In genomic region chr2:218982312-218983262, GRCh38 we compare ENCODE assay signal across 13 cellular contexts. TPM values are rescaled to one million over a fixed set of nuclear protein-coding genes. Genes with fewer than 3 reads are reported as not detected.
A peak's percentile ranks its signal among the peaks of the same experiment; 100 is the strongest.
DNase-seq lines count a peak whose midpoint lies in the region; ATAC-seq, FAIRE-seq and TF ChIP-seq lines count a peak whose summit lies in the region.
"Had no signal": no experiment of that assay in that cellular context is flagged by ENCODE, and none has a peak within 500 bp of the region (broad histone marks: within the 10 kb centered on the region; RNA-seq: fewer than 3 reads in every experiment).

No MANE protein-coding gene starts in this region.

- DNase-seq in activated CD8-positive, alpha-beta memory T cell treated with anti-CD3 and anti-CD28 coated beads, Interleukin-2, amount 50 U/mL, for 48 hours: peak; percentile 57
- no peak for DNase-seq in activated CD8-positive, alpha-beta memory T cell treated with anti-CD3 and anti-CD28 coated beads, Interleukin-2, amount 50 U/mL, for 4 hours
- DNase-seq in Peyer's patch (peak in 1 of 3 donors; percentile 43), kidney (peak; percentile 70), SJCRH30 (no peak), NOMO-1 treated with DMSO at 0.1 percent for 48 hours (lab: John Stamatoyannopoulos, UW; ENCODE audit: unreplicated experiment) (no peak)
- no peak for DNase-seq in stimulated activated naive B cell treated with anti-CD40 and anti-IgM and Interleukin-4, amounts not matched to agents 10 μg/mL and 1 μg/mL and 100 μg/mL, for 72 hours
- no peak for DNase-seq in stimulated activated CD4-positive, alpha-beta T cell treated with anti-CD3 and anti-CD28 coated beads, Interleukin-4, amount 100 ng/mL, for 4 hours
- DNase-seq: NK-92 treated with Interleukin-12 subunit alpha and Interleukin-12 subunit beta, amount 100 ng/mL, for 24 hours had no signal

- H3K4me1 ChIP-seq in Peyer's patch: peaks cover 0 to 52% (median 12%) of the 10 kb centered on the region in 4 donors
- H3K4me1 ChIP-seq in kidney (ENCODE audit: control insufficient read depth in 1 of 2, insufficient read depth in 1 of 2, low read depth in 1 of 2, low read length in 2 of 2): peaks cover 4 to 13% of the 10 kb centered on the region in 2 donors
- H3K4me1 ChIP-seq in SJCRH30: no peaks in the 10 kb centered on the region

- no peak for TF ChIP-seq POLR2A in Peyer's patch (IDR thresholded peaks at IDR 0.05)

- intact Hi-C loops in kidney (cut with DNase I): no loop called here

- H3K27ac ChIP-seq in Peyer's patch (no peak overlapping the region), kidney (ENCODE audit: low read depth in 2 of 2, low read length in 2 of 2) (no peak overlapping the region), SJCRH30 (no peak overlapping the region)
- H3K27ac ChIP-seq: BLaER1 treated with 17β-estradiol and CSF1 and Interleukin-3, amounts not matched to agents 10 nM and 100 nM; cardiac muscle cell; uterus; VCaP had no signal

- H3K27me3 ChIP-seq in Peyer's patch (peaks cover 3 to 69% of the 10 kb centered on the region in 2 donors), SJCRH30 (no peaks in the 10 kb centered on the region)

- TF ChIP-seq CTCF in Peyer's patch (IDR thresholded peaks at IDR 0.05) (no peak), kidney (IDR thresholded peaks at IDR 0.05; ENCODE audit: borderline replicate concordance, extremely low read depth, insufficient read depth) (no peak)

- peak overlapping the region; percentile 65 to 66 for H3K4me3 Mint-ChIP-seq in stimulated activated naive B cell treated with anti-CD40 and anti-IgM and Interleukin-4, amounts not matched to agents 10 μg/mL and 1 μg/mL and 100 μg/mL, for 72 hours

- peaks cover 74 to 91% of the 10 kb centered on the region in 2 donors for H3K27me3 Mint-ChIP-seq in stimulated activated naive B cell treated with anti-CD40 and anti-IgM and Interleukin-4, amounts not matched to agents 10 μg/mL and 1 μg/mL and 100 μg/mL, for 72 hours

- no peak overlapping the region for H3K9ac ChIP-seq in kidney (ENCODE audit: low read length in 2 of 2)
- H3K9ac ChIP-seq: BLaER1 treated with 17β-estradiol and CSF1 and Interleukin-3, amounts not matched to agents 10 nM and 100 nM had no signal

- no peak for ATAC-seq in stimulated activated naive B cell treated with anti-CD40 and anti-IgM and Interleukin-4, amounts not matched to agents 10 μg/mL and 1 μg/mL and 100 μg/mL, for 72 hours (replicated peaks)

- H3K4me3 ChIP-seq in Peyer's patch (peak overlapping the region in 3 of 4 donors; percentile 34 to 40 (median 39)), kidney (ENCODE audit: low read length in 2 of 2) (peak overlapping the region in 1 of 2 donors; percentile 21), SJCRH30 (no peak overlapping the region)
- H3K4me3 ChIP-seq: BLaER1 treated with 17β-estradiol and CSF1 and Interleukin-3, amounts not matched to agents 10 nM and 100 nM had no signal

- H3K36me3 ChIP-seq in Peyer's patch: no peaks in the 10 kb centered on the region
- no peaks in the 10 kb centered on the region for H3K36me3 ChIP-seq in kidney (ENCODE audit: control insufficient read depth in 1 of 2, insufficient read depth in 2 of 2, low read length in 2 of 2)
- H3K36me3 ChIP-seq in SJCRH30: no peaks in the 10 kb centered on the region
- H3K36me3 ChIP-seq: BLaER1 treated with 17β-estradiol and CSF1 and Interleukin-3, amounts not matched to agents 10 nM and 100 nM; cardiac muscle cell; uterus had no signal

- H3K9me3 ChIP-seq in Peyer's patch (no peaks in the 10 kb centered on the region), kidney (ENCODE audit: control insufficient read depth in 1 of 2, low read length in 2 of 2) (no peaks in the 10 kb centered on the region), SJCRH30 (replicated peaks) (no peaks in the 10 kb centered on the region)
- H3K9me3 ChIP-seq: uterus had no signal

- no peak for FAIRE-seq in kidney (lab: Jason Lieb, UNC)

- H3K27ac Mint-ChIP-seq in stimulated activated naive B cell treated with anti-CD40 and anti-IgM and Interleukin-4, amounts not matched to agents 10 μg/mL and 1 μg/mL and 100 μg/mL, for 72 hours: peak overlapping the region; percentile 48

- peaks cover 0 to 2% of the 10 kb centered on the region in 2 donors for H3K36me3 Mint-ChIP-seq in stimulated activated naive B cell treated with anti-CD40 and anti-IgM and Interleukin-4, amounts not matched to agents 10 μg/mL and 1 μg/mL and 100 μg/mL, for 72 hours

- H3K4me1 Mint-ChIP-seq in stimulated activated naive B cell treated with anti-CD40 and anti-IgM and Interleukin-4, amounts not matched to agents 10 μg/mL and 1 μg/mL and 100 μg/mL, for 72 hours: peaks cover 28 to 45% of the 10 kb centered on the region in 2 donors

- no peaks in the 10 kb centered on the region for H3K9me3 Mint-ChIP-seq in stimulated activated naive B cell treated with anti-CD40 and anti-IgM and Interleukin-4, amounts not matched to agents 10 μg/mL and 1 μg/mL and 100 μg/mL, for 72 hours

RNA-seq across cellular contexts. Expression of gene FEV, which starts 2.4 kb away (rescaled TPM):
- total RNA-seq in Peyer's patch (1 to 10 TPM in 3 of 4 donors, not detected in 1; 3.2 to 6.7 (median 5.1) TPM), kidney (not detected)
- not detected for polyA plus RNA-seq in kidney (ENCODE audit: insufficient read depth, low read depth, low replicate concordance)
- not detected in 2 replicates for total RNA-seq in SJCRH30 (2014; rRNA removed; shearing (Covaris generic))
- total RNA-seq: cardiac muscle cell, uterus had no signal
- polyA plus RNA-seq: cardiac muscle cell had no signal

RNA-seq across cellular contexts. Expression of gene CRYBA2, which starts 10.6 kb away (rescaled TPM):
- 10 to 100 TPM in 1 of 4 donors, 1 to 10 TPM in 2, not detected in 1; 2.4 to 14.2 (median 9.4) TPM for total RNA-seq in Peyer's patch
- not detected for total RNA-seq in kidney
- polyA plus RNA-seq in kidney (ENCODE audit: insufficient read depth, low read depth, low replicate concordance): not detected
- total RNA-seq in SJCRH30 (2014; rRNA removed; shearing (Covaris generic)): 0.15 TPM in 1 of 2 replicates, not detected in the other
- total RNA-seq: cardiac muscle cell, uterus had no signal
- polyA plus RNA-seq: cardiac muscle cell had no signal

RNA-seq across cellular contexts. Expression of gene CDK5R2, which starts 23.1 kb away (rescaled TPM):
- total RNA-seq in Peyer's patch (1 to 10 TPM in 1 of 4 donors, under 1 TPM in 2, not detected in 1; 0.54 to 1.1 (median 0.95) TPM), kidney (not detected)
- not detected for polyA plus RNA-seq in kidney (ENCODE audit: insufficient read depth, low read depth, low replicate concordance)
- total RNA-seq in SJCRH30 (2014; rRNA removed; shearing (Covaris generic)): 0.14 TPM in 1 of 2 replicates, not detected in the other
- total RNA-seq: uterus had no signal

RNA-seq across cellular contexts. Expression of gene CFAP65, which starts 58.7 kb away (rescaled TPM):
- total RNA-seq in Peyer's patch (1 to 10 TPM in 2 of 4 donors, not detected in 2; 1.5 to 3.6 TPM), kidney (2.0 TPM)
- polyA plus RNA-seq in kidney (ENCODE audit: insufficient read depth, low read depth, low replicate concordance): 0.73 TPM
- total RNA-seq in SJCRH30 (2014; rRNA removed; shearing (Covaris generic)): not detected in 2 replicates

Comparison
In these comparisons a context has a peak if more than half of its experiments do, and no peak if none do; other contexts are left out.
1. DNase-seq: peak in activated CD8-positive, alpha-beta memory T cell treated with anti-CD3 and anti-CD28 coated beads, Interleukin-2, amount 50 U/mL, for 48 hours (single experiment) and kidney (single experiment); none in activated CD8-positive, alpha-beta memory T cell treated with anti-CD3 and anti-CD28 coated beads, Interleukin-2, amount 50 U/mL, for 4 hours (single experiment), stimulated activated naive B cell treated with anti-CD40 and anti-IgM and Interleukin-4, amounts not matched to agents 10 μg/mL and 1 μg/mL and 100 μg/mL, for 72 hours (single experiment), SJCRH30 (0 of 2), stimulated activated CD4-positive, alpha-beta T cell treated with anti-CD3 and anti-CD28 coated beads, Interleukin-4, amount 100 ng/mL, for 4 hours (0 of 2) and NOMO-1 treated with DMSO at 0.1 percent for 48 hours (single experiment).